Comparison of ENCODE assay signal across 12 cellular contexts in genomic region chr11:14587203-14587602, GRCh38. TPM values are rescaled to one million over a fixed set of nuclear protein-coding genes. Genes with fewer than 3 reads are reported as not detected.
DNase-seq lines count a peak whose midpoint lies in the region; ATAC-seq and TF ChIP-seq lines count a peak whose summit lies in the region.
"Had no signal": no experiment of that assay in that cellular context is flagged by ENCODE, and none has a peak within 500 bp of the region (broad histone marks: within the 10 kb centered on the region; RNA-seq: fewer than 3 reads in every experiment).

No MANE protein-coding gene starts in this region.

- ATAC-seq in DND-41 (ENCODE audit: insufficient read depth, low read depth): no peak
- ATAC-seq in heart left ventricle: peak; percentile 13 to 65 (median 36)
- ATAC-seq in HG03108 (IDR thresholded peaks at IDR 0.05; ENCODE audit: unreplicated experiment): no peak
- ATAC-seq in GM18502 (IDR thresholded peaks at IDR 0.05; ENCODE audit: poor library complexity, unreplicated experiment): no peak
- ATAC-seq: gastroesophageal sphincter, WTC11 had no signal

- WGBS in heart left ventricle, 4 donors: 44 to 60% (median 51%) methylated on average over 3 of the region's 3 CpGs

- no peak overlapping the region for H3K4me2 ChIP-seq in DND-41 (ENCODE audit: insufficient read depth, low read length)

- H3K4me3 ChIP-seq in DND-41 (ENCODE audit: low read depth in 1 of 2, low read length in 2 of 2): no peak overlapping the region
- H3K4me3 ChIP-seq in heart left ventricle: no peak overlapping the region
- no peak overlapping the region for H3K4me3 ChIP-seq in rectal smooth muscle tissue (ENCODE audit: low read length)
- H3K4me3 ChIP-seq: gastroesophageal sphincter had no signal

- H3K27me3 ChIP-seq in DND-41 (ENCODE audit: insufficient read depth, low read length, poor library complexity) (no peaks in the 10 kb centered on the region), heart left ventricle (no peaks in the 10 kb centered on the region), rectal smooth muscle tissue (ENCODE audit: control insufficient read depth, insufficient read depth, low read length) (no peaks in the 10 kb centered on the region)
- H3K27me3 ChIP-seq: gastroesophageal sphincter had no signal

- H4K20me1 ChIP-seq in DND-41 (ENCODE audit: insufficient read depth, low read length): no peaks in the 10 kb centered on the region

- no peaks in the 10 kb centered on the region; the same call in 1 of the 2 replicates for H3K36me3 ChIP-seq in DND-41 (ENCODE audit: insufficient read depth, low read length)
- no peaks in the 10 kb centered on the region for H3K36me3 ChIP-seq in heart left ventricle
- no peaks in the 10 kb centered on the region for H3K36me3 ChIP-seq in rectal smooth muscle tissue (ENCODE audit: control insufficient read depth, insufficient read depth, low read length)
- H3K36me3 ChIP-seq: gastroesophageal sphincter had no signal

- H3K9ac ChIP-seq in DND-41 (ENCODE audit: low read depth, low read length): no peak overlapping the region
- H3K9ac ChIP-seq in rectal smooth muscle tissue (ENCODE audit: low read length): no peak overlapping the region
- H3K9ac ChIP-seq: parathyroid adenoma had no signal

- H3K27ac ChIP-seq in DND-41 (ENCODE audit: low read length) (0 out of 2 replicates have a peak overlapping the region, but pooled peaks have one; percentile 25), heart left ventricle (peak overlapping the region in 4 of 12 donors; percentile 5 to 19 (median 14)), rectal smooth muscle tissue (ENCODE audit: low read depth, low read length) (peak overlapping the region; percentile 30)
- H3K27ac ChIP-seq: C4-2B, gastroesophageal sphincter, parathyroid adenoma had no signal

- intact Hi-C loops in heart left ventricle (cut with DNase I): no loop called here

- H3K9me3 ChIP-seq in DND-41 (ENCODE audit: insufficient read depth, low read length, severe bottlenecking): no peaks in the 10 kb centered on the region
- no peaks in the 10 kb centered on the region for H3K9me3 ChIP-seq in heart left ventricle
- H3K9me3 ChIP-seq: gastroesophageal sphincter had no signal

- no peak for DNase-seq in DND-41
- DNase-seq in RKO (ENCODE audit: low spot score): peak; percentile 6
- DNase-seq in heart left ventricle: peak in 1 of 5 donors; percentile 29
- no peak for DNase-seq in NCI-H2029 treated with DMSO at 0.1 percent for 48 hours (lab: John Stamatoyannopoulos, UW)
- DNase-seq: NCI-H2171 had no signal

- TF ChIP-seq CTCF in DND-41 (IDR thresholded peaks at IDR 0.05; ENCODE audit: borderline replicate concordance, extremely low read depth, low read length, poor library complexity, severe bottlenecking): no peak
- no peak for TF ChIP-seq CTCF in heart left ventricle (IDR thresholded peaks at IDR 0.05)

- no peak overlapping the region for H2AFZ ChIP-seq in DND-41 (ENCODE audit: low read depth, low read length)
- H2AFZ ChIP-seq: parathyroid adenoma had no signal

- H3K4me1 ChIP-seq in DND-41 (ENCODE audit: insufficient read depth, low read length) (peaks cover 13% of the 10 kb centered on the region), heart left ventricle (peaks cover 0 to 7% (median 0%) of the 10 kb centered on the region in 12 donors), rectal smooth muscle tissue (ENCODE audit: control insufficient read depth, insufficient read depth, low read length) (no peaks in the 10 kb centered on the region)
- H3K4me1 ChIP-seq: gastroesophageal sphincter, parathyroid adenoma had no signal

- no peak for TF ChIP-seq POLR2A in heart left ventricle (IDR thresholded peaks at IDR 0.05)

- H3K79me2 ChIP-seq in DND-41 (ENCODE audit: insufficient read depth, low read length): no peaks in the 10 kb centered on the region
- H3K79me2 ChIP-seq: parathyroid adenoma had no signal

RNA-seq across cellular contexts. Expression of gene PDE3B, which starts 56.4 kb away (rescaled TPM):
- total RNA-seq in heart left ventricle: 10 to 100 TPM in 5 of 9 donors, 1 to 10 TPM in 4; 7.5 to 17.0 (median 10.4) TPM
- polyA plus RNA-seq in heart left ventricle: 1 to 10 TPM; 2.4 to 2.7 TPM

Comparison
In these comparisons a context has a peak if more than half of its experiments do, and no peak if none do; other contexts are left out.
1. ATAC-seq: peak in heart left ventricle (4 of 4); none in DND-41 (single experiment), HG03108 (single experiment) and GM18502 (single experiment).